In the genomic region with DNA sequence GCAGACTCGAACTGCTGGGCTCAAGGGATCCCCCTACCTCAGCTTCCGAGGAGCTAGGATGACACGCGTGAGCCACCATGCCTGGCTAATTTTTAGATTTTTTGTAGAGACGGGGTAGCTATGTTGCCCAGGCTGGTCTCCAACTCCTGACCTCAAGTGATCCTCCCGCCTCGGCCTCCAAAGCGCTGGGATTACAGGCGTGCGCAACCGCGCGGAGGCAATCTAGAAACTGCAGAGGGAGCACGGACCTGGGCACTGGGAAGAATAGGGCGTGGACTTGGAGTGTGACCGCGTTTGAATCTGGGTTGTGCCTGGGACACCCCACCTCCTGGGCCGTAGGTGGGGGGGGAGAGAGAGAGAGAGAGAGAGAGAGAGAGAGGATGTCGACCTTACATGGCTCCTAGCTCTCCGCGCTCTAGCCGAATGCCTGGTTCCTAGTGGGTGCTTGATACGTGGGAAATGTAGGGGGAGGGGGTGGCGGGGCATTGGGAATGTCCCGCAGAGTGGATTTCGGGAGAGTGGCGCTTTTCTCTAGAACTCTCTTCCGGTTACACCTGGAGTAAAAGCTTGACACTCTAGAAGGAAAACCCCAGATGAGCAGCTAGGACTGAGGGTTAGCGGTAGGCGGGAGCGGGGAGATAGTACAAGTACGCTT, we compare ENCODE assay signal across 8 cellular contexts.
A peak's percentile ranks its signal among the peaks of the same experiment; 100 is the strongest.
DNase-seq lines count a peak whose midpoint lies in the region; ATAC-seq lines count a peak whose summit lies in the region.

No MANE protein-coding gene starts in this region.

- H3K27ac ChIP-seq in iPS-18a (ENCODE audit: low read length), result no peak overlapping the region

- H3K36me3 Mint-ChIP-seq in activated naive CD8-positive, alpha-beta T cell, result no peaks in the 10 kb centered on the region
- peaks cover 34% of the 10 kb centered on the region for H3K36me3 Mint-ChIP-seq in stimulated activated memory B cell treated with anti-CD40 and anti-IgM and Interleukin-4, amounts not matched to agents 10 μg/mL and 1 μg/mL and 100 μg/mL, for 72 hours

- H3K9me3 ChIP-seq in iPS-18a (ENCODE audit: control insufficient read depth, low read depth, low read length), result no peaks in the 10 kb centered on the region

- H3K4me1 ChIP-seq in iPS-18a (ENCODE audit: control insufficient read depth, low read depth, low read length), result peaks cover 18% of the 10 kb centered on the region

- H3K4me3 Mint-ChIP-seq in activated naive CD8-positive, alpha-beta T cell, result peak overlapping the region; percentile 88
- H3K4me3 Mint-ChIP-seq in stimulated activated memory B cell treated with anti-CD40 and anti-IgM and Interleukin-4, amounts not matched to agents 10 μg/mL and 1 μg/mL and 100 μg/mL, for 72 hours, result peak overlapping the region; percentile 96

- peaks cover 2% of the 10 kb centered on the region for H3K27me3 Mint-ChIP-seq in activated naive CD8-positive, alpha-beta T cell
- H3K27me3 Mint-ChIP-seq in stimulated activated memory B cell treated with anti-CD40 and anti-IgM and Interleukin-4, amounts not matched to agents 10 μg/mL and 1 μg/mL and 100 μg/mL, for 72 hours, result no peaks in the 10 kb centered on the region

- H3K27ac Mint-ChIP-seq in activated naive CD8-positive, alpha-beta T cell, result peak overlapping the region; percentile 61
- peak overlapping the region; percentile 96 for H3K27ac Mint-ChIP-seq in stimulated activated memory B cell treated with anti-CD40 and anti-IgM and Interleukin-4, amounts not matched to agents 10 μg/mL and 1 μg/mL and 100 μg/mL, for 72 hours

- H3K4me1 Mint-ChIP-seq in activated naive CD8-positive, alpha-beta T cell (ENCODE audit: low read depth), result peaks cover 40% of the 10 kb centered on the region
- peaks cover 54% of the 10 kb centered on the region for H3K4me1 Mint-ChIP-seq in stimulated activated memory B cell treated with anti-CD40 and anti-IgM and Interleukin-4, amounts not matched to agents 10 μg/mL and 1 μg/mL and 100 μg/mL, for 72 hours

- no peaks in the 10 kb centered on the region for H3K9me3 Mint-ChIP-seq in activated naive CD8-positive, alpha-beta T cell (ENCODE audit: low read depth)
- H3K9me3 Mint-ChIP-seq in stimulated activated memory B cell treated with anti-CD40 and anti-IgM and Interleukin-4, amounts not matched to agents 10 μg/mL and 1 μg/mL and 100 μg/mL, for 72 hours, result no peaks in the 10 kb centered on the region

- no peaks in the 10 kb centered on the region for H3K36me3 ChIP-seq in iPS-18a (ENCODE audit: control insufficient read depth, low read depth, low read length)

- peak; percentile 13 for ATAC-seq in HG03045 (IDR thresholded peaks at IDR 0.05; ENCODE audit: unreplicated experiment)
- ATAC-seq in stimulated activated memory B cell treated with anti-CD40 and anti-IgM and Interleukin-4, amounts not matched to agents 10 μg/mL and 1 μg/mL and 100 μg/mL, for 72 hours, result peak; percentile 1

- peak; percentile 34 for DNase-seq in NCI-H2196 (lab: John Stamatoyannopoulos, UW; ENCODE audit: unreplicated experiment)
- DNase-seq in NCI-H2196 treated with DMSO at 0.1 percent for 48 hours (lab: John Stamatoyannopoulos, UW; ENCODE audit: unreplicated experiment), result no peak
- DNase-seq in SKM-1 treated with dmso at 0.1 percent for 144 hours (lab: John Stamatoyannopoulos, UW; ENCODE audit: unreplicated experiment), result no peak
- no peak for DNase-seq in DMS79 (lab: John Stamatoyannopoulos, UW)

- peak overlapping the region; percentile 78 for H3K9ac ChIP-seq in iPS-18a (ENCODE audit: low read length)

- peak overlapping the region; percentile 88 for H3K4me3 ChIP-seq in iPS-18a (ENCODE audit: low read length)

- peaks cover 39% of the 10 kb centered on the region for H3K27me3 ChIP-seq in iPS-18a (ENCODE audit: control insufficient read depth, insufficient read depth, low read length)
